ENCODE assay signal across 25 cellular contexts in the genomic region with DNA sequence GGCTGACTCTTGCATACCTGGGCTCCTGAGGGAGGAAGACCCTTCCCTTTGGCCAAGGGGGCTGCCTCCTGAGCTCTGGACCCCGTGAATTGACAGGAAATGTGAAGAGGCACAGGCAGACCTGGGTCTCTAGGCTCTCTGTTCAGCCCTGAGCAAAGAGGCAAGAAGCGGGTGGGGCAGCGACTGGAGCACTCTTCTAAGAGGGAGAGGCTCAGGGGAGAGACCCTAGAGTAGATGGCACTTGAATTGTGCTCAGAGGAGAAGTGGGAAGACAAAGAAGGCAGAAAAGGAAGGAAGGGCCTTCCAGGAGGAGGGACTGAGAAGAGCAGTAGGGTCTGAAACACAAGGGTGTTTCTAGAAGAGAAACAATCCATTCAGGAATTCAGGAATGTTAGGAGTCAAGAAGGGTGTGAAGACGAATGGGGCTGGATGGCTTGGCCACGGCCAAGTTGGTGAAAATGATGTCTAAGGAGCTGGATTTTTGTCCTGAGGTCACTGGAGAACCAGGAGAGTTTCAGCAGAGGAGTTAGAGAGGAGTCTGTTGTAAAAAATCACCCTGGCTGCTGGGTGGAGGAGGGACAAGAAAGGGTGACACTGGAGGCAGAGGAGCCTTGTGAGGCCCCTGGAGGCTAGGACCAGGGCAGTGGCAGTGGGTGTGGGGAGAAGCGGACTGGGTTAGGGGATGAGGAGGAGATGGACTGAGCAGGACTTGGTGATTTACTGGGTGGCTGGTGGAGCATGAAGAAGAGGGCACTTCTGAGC. TPM values are rescaled to one million over a fixed set of nuclear protein-coding genes. Genes with fewer than 3 reads are reported as not detected.
DNase-seq lines count a peak whose midpoint lies in the region; ATAC-seq, FAIRE-seq and TF ChIP-seq lines count a peak whose summit lies in the region.
"Had no signal": no experiment of that assay in that cellular context is flagged by ENCODE, and none has a peak within 500 bp of the region (broad histone marks: within the 10 kb centered on the region; RNA-seq: fewer than 3 reads in every experiment).

No MANE protein-coding gene starts in this region.

- 8% methylated on average over 6 of the region's 6 CpGs for WGBS in K562 (ENCODE audit: insufficient coverage, low coverage, missing lambda C conversion rate)
- 60 to 72% methylated on average over 6 of the region's 6 CpGs for WGBS in lung, 2 donors

- CTCF ChIA-PET in K562 (lab: Yijun Ruan, JAX; ENCODE audit: low intra/inter-chr PET ratio), result no interaction called here

- peaks cover 4% of the 10 kb centered on the region for H3K27me3 Mint-ChIP-seq in type B pancreatic cell

- no peak overlapping the region for H3K9ac ChIP-seq in K562 (ENCODE audit: insufficient read depth in 1 of 2, low read depth in 2 of 2, low read length in 2 of 2)

- H3K4me1 ChIP-seq in K562 (replicated peaks in 1 of 2; ENCODE audit: control insufficient read depth in 2 of 2, insufficient read depth in 2 of 2, low read length in 2 of 2) (peaks cover 4 to 19% of the 10 kb centered on the region in 2 experiments; a peak in 4 of 5 replicates), lung (ENCODE audit: control insufficient read depth in 2 of 2, insufficient read depth in 2 of 2, low read length in 2 of 2) (peaks cover 3 to 32% of the 10 kb centered on the region in 2 donors)

- no peaks in the 10 kb centered on the region for H3K36me3 Mint-ChIP-seq in type B pancreatic cell

- H3K27ac ChIP-seq in K562 (ENCODE audit: extremely low read depth, low read depth, low read length), result no peak overlapping the region
- H3K27ac ChIP-seq in lung (ENCODE audit: low read depth in 1 of 2, low read length in 1 of 2), result peak overlapping the region in 1 of 2 donors; percentile 43
- H3K27ac ChIP-seq: esophagus muscularis mucosa, gastroesophageal sphincter had no signal

- H3K27me3 ChIP-seq in K562 (ENCODE audit: control insufficient read depth in 2 of 2, insufficient read depth in 2 of 2, low read length in 2 of 2), result peaks cover 23 to 87% of the 10 kb centered on the region in 2 experiments
- H3K27me3 ChIP-seq in lung (ENCODE audit: control insufficient read depth, insufficient read depth), result no peaks in the 10 kb centered on the region
- H3K27me3 ChIP-seq: esophagus muscularis mucosa, gastroesophageal sphincter had no signal

- no peak overlapping the region for H3K4me3 Mint-ChIP-seq in type B pancreatic cell
- H3K4me3 Mint-ChIP-seq: activated T-cell treated with anti-CD3 and anti-CD28 coated beads, Interleukin-2, amount 50 U/mL, for 72 hours; nephron; stimulated activated naive CD8-positive, alpha-beta T cell treated with anti-CD3 and anti-CD28 coated beads, Interleukin-15, amount 100 ng/mL, for 72 hours had no signal

- no peak overlapping the region for H2AFZ ChIP-seq in K562 (ENCODE audit: low read depth, low read length)

- H3K4me1 Mint-ChIP-seq in type B pancreatic cell (ENCODE audit: unreplicated experiment), result peaks cover 17% of the 10 kb centered on the region
- H3K4me1 Mint-ChIP-seq: stimulated activated naive CD8-positive, alpha-beta T cell treated with anti-CD3 and anti-CD28 coated beads, Interleukin-15, amount 100 ng/mL, for 72 hours had no signal

- intact Hi-C loops in K562 (cut with micrococcal nuclease), result no loop called here

- ATAC-seq in K562 (no peak), lung (ENCODE audit: insufficient read depth, low FRiP score) (peak; percentile 22), GM21825 (IDR thresholded peaks at IDR 0.05; ENCODE audit: unreplicated experiment) (no peak)
- ATAC-seq: activated T-cell treated with anti-CD3 and anti-CD28 coated beads, Interleukin-2, amount 50 U/mL, for 72 hours; gastroesophageal sphincter; PC-3; stimulated activated naive CD8-positive, alpha-beta T cell treated with anti-CD3 and anti-CD28 coated beads, Interleukin-15, amount 100 ng/mL, for 72 hours had no signal

- no peak for TF ChIP-seq POLR2A in K562 (conservative IDR thresholded peaks at IDR 0.05)

- in situ Hi-C loops in K562 (cut with MboI), result no loop called here

- DNase-seq in K562 (ENCODE audit: extremely low read depth in 1 of 4, low spot score in 3 of 4) (no peak), lung (ENCODE audit: low spot score) (no peak), type B pancreatic cell (ENCODE audit: extremely low spot score, unreplicated experiment) (no peak), NCI-H1417 treated with DMSO at 0.1 percent for 48 hours (lab: John Stamatoyannopoulos, UW) (no peak)
- DNase-seq: activated naive CD4-positive, alpha-beta T cell treated with anti-CD3 and anti-CD28 coated beads, Interleukin-2, amount 50 U/mL, for 16 hours; activated T-cell treated with anti-CD3 and anti-CD28 coated beads, Interleukin-2, amount 50 U/mL, for 72 hours; cerebellar nuclear complex; DND-41; effector CD4-positive, alpha-beta T cell; H7; kidney glomerular epithelial cell; midbrain; NCI-H2227 treated with DMSO at 0.1 percent for 48 hours; NCI-H748 treated with DMSO at 0.1 percent for 48 hours; PC-3; SHP77; stimulated activated CD4-positive, alpha-beta T cell treated with anti-CD3 and anti-CD28 coated beads, Interleukin-2, amount 100 ng/mL, for 48 hours; stimulated activated naive CD8-positive, alpha-beta T cell treated with anti-CD3 and anti-CD28 coated beads, Interleukin-15, amount 100 ng/mL, for 72 hours had no signal

- no TSS peak for BruUV-seq in K562 (replicated peaks; lab: Mats Ljungman, UMichigan)

- peaks cover 4% of the 10 kb centered on the region; the same call in 1 of the 2 replicates for H4K20me1 ChIP-seq in K562 (replicated peaks; ENCODE audit: control insufficient read depth, insufficient read depth, low read length)

- no peak for TF ChIP-seq EP300 in K562 (IDR thresholded peaks at IDR 0.05; ENCODE audit: low read length)

- H3K9me1 ChIP-seq in K562 (ENCODE audit: control insufficient read depth, insufficient read depth, low read length), result no peaks in the 10 kb centered on the region

- FAIRE-seq in K562 (lab: Jason Lieb, UNC), result peak; percentile 57
- FAIRE-seq: TTC549 had no signal

- POLR2A ChIA-PET in K562 (lab: Yijun Ruan, JAX), result interaction anchor here (0.8 to 1.5 kb wide), 3 partner anchors 24 to 83 kb away, joined by 4 to 7 read pairs (median 4); a partner anchor contains a TSS

- H3K4me3 ChIP-seq in K562, result no peak overlapping the region
- H3K4me3 ChIP-seq in lung, result no peak overlapping the region
- H3K4me3 ChIP-seq: esophagus muscularis mucosa, gastroesophageal sphincter, skin epidermis had no signal

- TF ChIP-seq CTCF in K562 (IDR thresholded peaks at IDR 0.05 in 2 of 3, conservative IDR thresholded peaks at IDR 0.05 in 1 of 3; ENCODE audit: insufficient read depth in 2 of 3, low read depth in 1 of 3, low read length in 3 of 3) (no peak), lung (IDR thresholded peaks at IDR 0.05; ENCODE audit: control extremely low read depth, extremely low read depth) (no peak), type B pancreatic cell (conservative IDR thresholded peaks at IDR 0.05) (no peak)

- no peaks in the 10 kb centered on the region for H3K79me2 ChIP-seq in K562 (ENCODE audit: control insufficient read depth, insufficient read depth, low read length)

- H3K27ac Mint-ChIP-seq in type B pancreatic cell, result peak overlapping the region; percentile 1
- H3K27ac Mint-ChIP-seq: activated T-cell treated with anti-CD3 and anti-CD28 coated beads, Interleukin-2, amount 50 U/mL, for 72 hours; progenitor cell of endocrine pancreas had no signal

- no peak overlapping the region for H3K4me2 ChIP-seq in K562 (ENCODE audit: insufficient read depth, low read length)

- no peak for TF ChIP-seq RAD21 in K562 (CRISPR knock-in tag; conservative IDR thresholded peaks at IDR 0.05 in 1 of 2, IDR thresholded peaks at IDR 0.05 in 1 of 2)

- H3K36me3 ChIP-seq in K562 (ENCODE audit: control insufficient read depth, insufficient read depth, low read length), result no peaks in the 10 kb centered on the region
- peaks cover 0 to 12% of the 10 kb centered on the region in 2 donors for H3K36me3 ChIP-seq in lung (ENCODE audit: control insufficient read depth in 2 of 2, insufficient read depth in 2 of 2, low read length in 2 of 2)
- H3K36me3 ChIP-seq: gastroesophageal sphincter had no signal

- H3K9me3 Mint-ChIP-seq in type B pancreatic cell, result no peaks in the 10 kb centered on the region
- H3K9me3 Mint-ChIP-seq: activated T-cell treated with anti-CD3 and anti-CD28 coated beads, Interleukin-2, amount 50 U/mL, for 72 hours; nephron; stimulated activated naive CD8-positive, alpha-beta T cell treated with anti-CD3 and anti-CD28 coated beads, Interleukin-15, amount 100 ng/mL, for 72 hours had no signal

- 0 out of 2 replicates have a peak, but pooled peaks cover 2% of the 10 kb centered on the region for H3K9me3 ChIP-seq in K562 (replicated peaks; ENCODE audit: control insufficient read depth, insufficient read depth, low read depth, low read length)
- H3K9me3 ChIP-seq in lung (ENCODE audit: control insufficient read depth in 2 of 2, insufficient read depth in 1 of 2, low read length in 1 of 2), result no peaks in the 10 kb centered on the region
- H3K9me3 ChIP-seq: esophagus muscularis mucosa, gastroesophageal sphincter had no signal

RNA-seq across cellular contexts. Expression of a gene that starts 5.3 kb away (rescaled TPM):
- 0.46 and 3.1 TPM in 2 replicates for total RNA-seq in K562 (2011; cell fraction: chromatin; rRNA removed; ENCODE audit: low replicate concordance)
- total RNA-seq in K562 (2011; cell fraction: nucleolus; rRNA removed), result 1.6 and 4.2 TPM in 2 replicates
- total RNA-seq in K562 (2011; cell fraction: nucleoplasm; rRNA removed), result 0.81 and 2.3 TPM in 2 replicates
- total RNA-seq in K562 (2014; rRNA removed) (0.14 and 0.16 TPM in 2 replicates), K562 (2014; rRNA removed; fragmentation: Illumina TruSeq; extraction: Trizol) (not detected in 2 replicates), K562 (2015; rRNA removed; fragmentation: Illumina TruSeq; extraction: Trizol) (0.04 TPM in 1 of 2 replicates, not detected in the other), K562 (2021) (0.20 and 0.31 TPM in 2 replicates), lung (100 to 1,000 TPM in 1 of 2 donors, 10 to 100 TPM in 1; 52.3 to 133 TPM), type B pancreatic cell (ENCODE audit: low replicate concordance) (1.3 TPM in 1 of 2 replicates, not detected in the other)
- polyA plus RNA-seq in K562 (2011; rRNA removed) (0.32 and 0.49 TPM in 2 replicates), K562 (2014; fragmentation: Illumina TruSeq; extraction: Trizol) (0.07 and 0.17 TPM in 2 replicates), K562 (2014; fragmentation: Nextera tagmentation; extraction: Ambion mirVana) (not detected), K562 (2014; rRNA removed) (0.08 and 0.66 TPM in 2 replicates), lung (10 to 100 TPM; 20.5 to 31.9 TPM)
- polyA plus RNA-seq in K562 (2011; cell fraction: cytosol; rRNA removed), result 0.09 and 1.1 TPM in 2 replicates
- 0.59 and 3.8 TPM in 2 replicates for polyA plus RNA-seq in K562 (2011; cell fraction: nucleus; rRNA removed)
- 0.30 and 0.54 TPM in 2 replicates for polyA plus RNA-seq in K562 (2012)
- polyA minus RNA-seq in K562 (2011; rRNA and poly(A)+ RNA removed), result 1.2 TPM in 1 of 2 replicates, not detected in the other
- polyA minus RNA-seq in K562 (2011; cell fraction: cytosol; rRNA and poly(A)+ RNA removed), result 1.4 TPM in 1 of 2 replicates, not detected in the other
- polyA minus RNA-seq in K562 (2011; cell fraction: nucleus; rRNA and poly(A)+ RNA removed), result 0.67 and 0.94 TPM in 2 replicates

RNA-seq across cellular contexts. Expression of a gene that starts 20.7 kb away (rescaled TPM):
- not detected in 2 replicates for total RNA-seq in K562 (2011; cell fraction: chromatin; rRNA removed; ENCODE audit: low replicate concordance)
- not detected in 2 replicates for total RNA-seq in K562 (2011; cell fraction: nucleolus; rRNA removed)
- total RNA-seq in K562 (2011; cell fraction: nucleoplasm; rRNA removed), result not detected in 2 replicates
- total RNA-seq in K562 (2014; rRNA removed) (not detected in 2 replicates), K562 (2014; rRNA removed; fragmentation: Illumina TruSeq; extraction: Trizol) (not detected in 2 replicates), K562 (2015; rRNA removed; fragmentation: Illumina TruSeq; extraction: Trizol) (not detected in 2 replicates), K562 (2021) (not detected in 2 replicates), lung (10 to 100 TPM; 10.4 to 24.7 TPM), type B pancreatic cell (ENCODE audit: low replicate concordance) (9.9 and 17.2 TPM in 2 replicates)
- polyA plus RNA-seq in K562 (2011; rRNA removed) (not detected in 2 replicates), K562 (2014; fragmentation: Illumina TruSeq; extraction: Trizol) (not detected in 2 replicates), K562 (2014; fragmentation: Nextera tagmentation; extraction: Ambion mirVana) (not detected), K562 (2014; rRNA removed) (0.21 TPM in 1 of 2 replicates, not detected in the other), lung (10 to 100 TPM; 17.2 to 25.9 TPM)
- not detected in 2 replicates for polyA plus RNA-seq in K562 (2011; cell fraction: cytosol; rRNA removed)
- not detected in 2 replicates for polyA plus RNA-seq in K562 (2011; cell fraction: nucleus; rRNA removed)
- 0.06 TPM in 1 of 2 replicates, not detected in the other for polyA plus RNA-seq in K562 (2012)
- not detected in 2 replicates for polyA minus RNA-seq in K562 (2011; rRNA and poly(A)+ RNA removed)
- polyA minus RNA-seq in K562 (2011; cell fraction: cytosol; rRNA and poly(A)+ RNA removed), result not detected in 2 replicates
- polyA minus RNA-seq in K562 (2011; cell fraction: nucleus; rRNA and poly(A)+ RNA removed), result not detected in 2 replicates
- total RNA-seq: esophagus muscularis mucosa had no signal

RNA-seq across cellular contexts. Expression of a gene that starts 31.5 kb away (rescaled TPM):
- not detected in 2 replicates for total RNA-seq in K562 (2011; cell fraction: chromatin; rRNA removed; ENCODE audit: low replicate concordance)
- total RNA-seq in K562 (2011; cell fraction: nucleolus; rRNA removed), result not detected in 2 replicates
- total RNA-seq in K562 (2011; cell fraction: nucleoplasm; rRNA removed), result not detected in 2 replicates
- total RNA-seq in K562 (2014; rRNA removed) (not detected in 2 replicates), K562 (2014; rRNA removed; fragmentation: Illumina TruSeq; extraction: Trizol) (not detected in 2 replicates), K562 (2015; rRNA removed; fragmentation: Illumina TruSeq; extraction: Trizol) (not detected in 2 replicates), K562 (2021) (not detected in 2 replicates), lung (under 1 TPM; 0.63 to 0.67 TPM), type B pancreatic cell (ENCODE audit: low replicate concordance) (not detected in 2 replicates)
- polyA plus RNA-seq in K562 (2011; rRNA removed) (not detected in 2 replicates), K562 (2014; fragmentation: Illumina TruSeq; extraction: Trizol) (not detected in 2 replicates), K562 (2014; fragmentation: Nextera tagmentation; extraction: Ambion mirVana) (not detected), K562 (2014; rRNA removed) (not detected in 2 replicates), lung (under 1 TPM; 0.12 to 0.23 TPM)
- not detected in 2 replicates for polyA plus RNA-seq in K562 (2011; cell fraction: cytosol; rRNA removed)
- polyA plus RNA-seq in K562 (2011; cell fraction: nucleus; rRNA removed), result not detected in 2 replicates
- not detected in 2 replicates for polyA plus RNA-seq in K562 (2012)
- polyA minus RNA-seq in K562 (2011; rRNA and poly(A)+ RNA removed), result not detected in 2 replicates
- polyA minus RNA-seq in K562 (2011; cell fraction: cytosol; rRNA and poly(A)+ RNA removed), result not detected in 2 replicates
- not detected in 2 replicates for polyA minus RNA-seq in K562 (2011; cell fraction: nucleus; rRNA and poly(A)+ RNA removed)
- total RNA-seq: activated T-cell treated with anti-CD3 and anti-CD28 coated beads, Interleukin-2, amount 50 U/mL, for 72 hours; H7; PC-3 had no signal

RNA-seq across cellular contexts. Expression of a gene that starts 36.3 kb away (rescaled TPM):
- 0.21 and 0.30 TPM in 2 replicates for total RNA-seq in K562 (2011; cell fraction: chromatin; rRNA removed; ENCODE audit: low replicate concordance)
- 0.33 and 0.53 TPM in 2 replicates for total RNA-seq in K562 (2011; cell fraction: nucleolus; rRNA removed)
- 0.37 and 0.76 TPM in 2 replicates for total RNA-seq in K562 (2011; cell fraction: nucleoplasm; rRNA removed)
- total RNA-seq in K562 (2014; rRNA removed), result not detected in 2 replicates
- not detected in 2 replicates for total RNA-seq in K562 (2014; rRNA removed; fragmentation: Illumina TruSeq; extraction: Trizol)
- total RNA-seq in K562 (2015; rRNA removed; fragmentation: Illumina TruSeq; extraction: Trizol), result not detected in 2 replicates
- 0.45 TPM in 1 of 2 replicates, not detected in the other for total RNA-seq in K562 (2021)
- 0.08 and 0.35 TPM in 2 replicates for polyA plus RNA-seq in K562 (2011; rRNA removed)
- polyA plus RNA-seq in K562 (2011; cell fraction: cytosol; rRNA removed), result 0.42 and 0.58 TPM in 2 replicates
- polyA plus RNA-seq in K562 (2011; cell fraction: nucleus; rRNA removed), result 1.0 and 1.2 TPM in 2 replicates
- 0.13 and 1.1 TPM in 2 replicates for polyA plus RNA-seq in K562 (2012)
- polyA plus RNA-seq in K562 (2014; fragmentation: Illumina TruSeq; extraction: Trizol), result 0.07 TPM in 1 of 2 replicates, not detected in the other
- not detected for polyA plus RNA-seq in K562 (2014; fragmentation: Nextera tagmentation; extraction: Ambion mirVana)
- polyA plus RNA-seq in K562 (2014; rRNA removed), result 0.67 TPM in 1 of 2 replicates, not detected in the other
- polyA minus RNA-seq in K562 (2011; rRNA and poly(A)+ RNA removed), result not detected in 2 replicates
- not detected in 2 replicates for polyA minus RNA-seq in K562 (2011; cell fraction: cytosol; rRNA and poly(A)+ RNA removed)
- polyA minus RNA-seq in K562 (2011; cell fraction: nucleus; rRNA and poly(A)+ RNA removed), result not detected in 2 replicates
- 100 to 1,000 TPM in 1 of 2 donors, 10 to 100 TPM in 1; 41.0 to 228 TPM for total RNA-seq in lung
- polyA plus RNA-seq in lung, result 100 to 1,000 TPM; 101 to 127 TPM
- 19.8 and 51.7 TPM in 2 replicates for total RNA-seq in type B pancreatic cell (ENCODE audit: low replicate concordance)
- total RNA-seq: activated T-cell treated with anti-CD3 and anti-CD28 coated beads, Interleukin-2, amount 50 U/mL, for 72 hours had no signal

RNA-seq across cellular contexts. Expression of a gene that starts 52.7 kb away (rescaled TPM):
- total RNA-seq in K562 (2011; cell fraction: chromatin; rRNA removed; ENCODE audit: low replicate concordance), result 81.3 and 180 TPM in 2 replicates
- total RNA-seq in K562 (2011; cell fraction: nucleolus; rRNA removed), result 147 and 157 TPM in 2 replicates
- 103 and 116 TPM in 2 replicates for total RNA-seq in K562 (2011; cell fraction: nucleoplasm; rRNA removed)
- total RNA-seq in K562 (2014; rRNA removed), result 183 and 244 TPM in 2 replicates
- 94.5 and 106 TPM in 2 replicates for total RNA-seq in K562 (2014; rRNA removed; fragmentation: Illumina TruSeq; extraction: Trizol)
- 121 and 131 TPM in 2 replicates for total RNA-seq in K562 (2015; rRNA removed; fragmentation: Illumina TruSeq; extraction: Trizol)
- total RNA-seq in K562 (2021), result 212 and 224 TPM in 2 replicates
- polyA plus RNA-seq in K562 (2011; rRNA removed), result 92.8 and 173 TPM in 2 replicates
- 185 and 280 TPM in 2 replicates for polyA plus RNA-seq in K562 (2011; cell fraction: cytosol; rRNA removed)
- 254 and 290 TPM in 2 replicates for polyA plus RNA-seq in K562 (2011; cell fraction: nucleus; rRNA removed)
- polyA plus RNA-seq in K562 (2012), result 207 and 277 TPM in 2 replicates
- polyA plus RNA-seq in K562 (2014; fragmentation: Illumina TruSeq; extraction: Trizol), result 178 and 197 TPM in 2 replicates
- polyA plus RNA-seq in K562 (2014; fragmentation: Nextera tagmentation; extraction: Ambion mirVana), result 10 to 100 TPM; 45.2 to 70.6 TPM
- 141 and 146 TPM in 2 replicates for polyA plus RNA-seq in K562 (2014; rRNA removed)
- polyA minus RNA-seq in K562 (2011; rRNA and poly(A)+ RNA removed), result 115 and 154 TPM in 2 replicates
- 157 and 191 TPM in 2 replicates for polyA minus RNA-seq in K562 (2011; cell fraction: cytosol; rRNA and poly(A)+ RNA removed)
- 40.5 and 60.9 TPM in 2 replicates for polyA minus RNA-seq in K562 (2011; cell fraction: nucleus; rRNA and poly(A)+ RNA removed)
- total RNA-seq in lung, result 1 to 10 TPM; 4.8 to 6.1 TPM
- 1 to 10 TPM; 3.6 to 5.6 TPM for polyA plus RNA-seq in lung
- total RNA-seq in type B pancreatic cell (ENCODE audit: low replicate concordance), result 33.9 and 114 TPM in 2 replicates

Comparison
In these comparisons a context has a peak if more than half of its experiments do, and no peak if none do; other contexts are left out.
1. RNA of a gene that starts 5.3 kb away (total RNA-seq): 52.3 to 133 TPM in lung; 1.3 TPM in type B pancreatic cell and 0.04 to 4.2 TPM in K562; every median in the first group is over 10 times any median in the second.
2. RNA of a gene that starts 20.7 kb away (total RNA-seq): 10.4 to 24.7 TPM in lung and 9.9 to 17.2 TPM in type B pancreatic cell; not detected in K562; every median in the first group is over 10 times any median in the second.